In the genomic region with DNA sequence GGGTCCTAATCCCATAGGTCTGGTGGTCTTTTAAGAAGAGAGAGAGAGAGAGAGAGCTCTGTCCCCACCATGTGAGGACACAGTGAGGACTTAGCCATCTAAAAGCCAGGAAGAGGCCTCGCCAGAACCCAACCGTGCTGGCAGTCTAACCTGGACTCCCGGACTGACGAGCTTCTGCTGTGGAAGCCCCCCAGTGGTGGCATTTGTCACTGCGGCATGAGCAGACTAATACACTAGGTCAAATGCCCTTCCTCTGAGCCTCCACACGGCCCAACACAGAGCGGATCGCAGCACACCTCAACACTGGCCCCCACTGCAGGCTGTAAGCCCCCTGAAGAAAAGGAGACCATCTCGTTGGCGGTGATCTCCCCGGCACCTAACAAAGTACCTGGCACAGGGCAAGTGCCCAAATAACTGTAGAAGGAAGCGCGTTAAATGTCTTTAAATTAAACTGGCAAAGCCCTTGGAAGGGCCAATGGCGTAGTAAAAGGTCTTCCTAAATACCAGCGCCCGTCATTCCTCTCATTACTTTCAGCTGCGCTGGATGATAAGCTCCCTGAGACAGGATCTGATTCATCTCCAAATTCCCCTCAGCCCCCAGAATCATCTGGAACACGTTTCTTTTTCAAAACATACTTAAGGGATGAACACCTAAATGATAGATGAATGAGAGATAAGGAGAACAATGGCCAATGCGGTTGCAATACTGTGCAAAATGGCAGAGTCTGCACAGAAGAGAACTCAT, we compare ENCODE assay signal across 8 cellular contexts.
DNase-seq lines count a peak whose midpoint lies in the region; ATAC-seq and TF ChIP-seq lines count a peak whose summit lies in the region.

No MANE protein-coding gene starts in this region.

- no peak overlapping the region for H3K27ac ChIP-seq in neural cell (ENCODE audit: low read length)

- no peaks in the 10 kb centered on the region for H3K9me3 ChIP-seq in neural cell (ENCODE audit: low read length)

- ATAC-seq in esophagus mucosa: peak; percentile 62
- peak; percentile 88 for ATAC-seq in stimulated activated naive CD8-positive, alpha-beta T cell treated with anti-CD3 and anti-CD28 coated beads, Interleukin-15, Interleukin-2, amounts not matched to agents 100 U/mL and 50 U/mL, for 24 hours

- no peak for TF ChIP-seq RAD21 in neural cell (conservative IDR thresholded peaks at IDR 0.05)

- H3K4me3 ChIP-seq in neural cell (ENCODE audit: low read length): no peak overlapping the region

- H2AFZ ChIP-seq in neural cell (ENCODE audit: low read depth, low read length): no peak overlapping the region

- H3F3A ChIP-seq in neural cell (ENCODE audit: insufficient read depth, low read length, poor library complexity, severe bottlenecking): no peaks in the 10 kb centered on the region

- H3K27me3 ChIP-seq in neural cell (ENCODE audit: insufficient read depth, low read depth, low read length): no peaks in the 10 kb centered on the region

- H3K9ac ChIP-seq in neural cell (ENCODE audit: low read length): no peak overlapping the region

- no peak for TF ChIP-seq EP300 in neural cell (conservative IDR thresholded peaks at IDR 0.05; ENCODE audit: poor library complexity, severe bottlenecking)

- H3K79me2 ChIP-seq in neural cell (replicated peaks; ENCODE audit: insufficient read depth, low read length): no peaks in the 10 kb centered on the region

- no peaks in the 10 kb centered on the region for H3K36me3 ChIP-seq in neural cell (ENCODE audit: insufficient read depth, low read length)

- no peaks in the 10 kb centered on the region for H3K9me2 ChIP-seq in neural cell (ENCODE audit: insufficient read depth, low read length)

- no peak overlapping the region for H3K4me2 ChIP-seq in neural cell (ENCODE audit: low read length)

- no peaks in the 10 kb centered on the region for H4K20me1 ChIP-seq in neural cell (ENCODE audit: insufficient read depth)

- DNase-seq in COR-L47 (lab: John Stamatoyannopoulos, UW) (peak; percentile 44), GOT3 (lab: John Stamatoyannopoulos, UW) (peak; percentile 22), NCI-H82 treated with DMSO at 0.1 percent for 48 hours (lab: John Stamatoyannopoulos, UW; ENCODE audit: unreplicated experiment) (peak; percentile 2), NCI-H187 (lab: John Stamatoyannopoulos, UW) (no peak)
- peak; percentile 74 for DNase-seq in activated CD8-positive, alpha-beta memory T cell treated with anti-CD3 and anti-CD28 coated beads, Interleukin-2, amount 50 U/mL, for 4 hours
- peak; percentile 79 for DNase-seq in stimulated activated naive CD8-positive, alpha-beta T cell treated with anti-CD3 and anti-CD28 coated beads, Interleukin-15, Interleukin-2, amounts not matched to agents 100 U/mL and 50 U/mL, for 24 hours

- TF ChIP-seq CTCF in neural cell (IDR thresholded peaks at IDR 0.05; ENCODE audit: poor library complexity, severe bottlenecking): peak; percentile 45

TF ChIP-seq in neural cell, 6 proteins besides CTCF, POLR2A, EP300 and RAD21:
- TF ChIP-seq MXI1 (conservative IDR thresholded peaks at IDR 0.05; ENCODE audit: poor library complexity, severe bottlenecking): no peak
- TF ChIP-seq EZH2 (IDR thresholded peaks at IDR 0.05; ENCODE audit: borderline replicate concordance, insufficient read depth, low read length, poor library complexity, severe bottlenecking): no peak
- no peak for TF ChIP-seq POLR2AphosphoS5 (IDR thresholded peaks at IDR 0.05)
- no peak for TF ChIP-seq TAF1 (IDR thresholded peaks at IDR 0.05; ENCODE audit: low read depth)
- no peak for TF ChIP-seq SMC3 (conservative IDR thresholded peaks at IDR 0.05; ENCODE audit: poor library complexity)
- TF ChIP-seq, protein P1, sequence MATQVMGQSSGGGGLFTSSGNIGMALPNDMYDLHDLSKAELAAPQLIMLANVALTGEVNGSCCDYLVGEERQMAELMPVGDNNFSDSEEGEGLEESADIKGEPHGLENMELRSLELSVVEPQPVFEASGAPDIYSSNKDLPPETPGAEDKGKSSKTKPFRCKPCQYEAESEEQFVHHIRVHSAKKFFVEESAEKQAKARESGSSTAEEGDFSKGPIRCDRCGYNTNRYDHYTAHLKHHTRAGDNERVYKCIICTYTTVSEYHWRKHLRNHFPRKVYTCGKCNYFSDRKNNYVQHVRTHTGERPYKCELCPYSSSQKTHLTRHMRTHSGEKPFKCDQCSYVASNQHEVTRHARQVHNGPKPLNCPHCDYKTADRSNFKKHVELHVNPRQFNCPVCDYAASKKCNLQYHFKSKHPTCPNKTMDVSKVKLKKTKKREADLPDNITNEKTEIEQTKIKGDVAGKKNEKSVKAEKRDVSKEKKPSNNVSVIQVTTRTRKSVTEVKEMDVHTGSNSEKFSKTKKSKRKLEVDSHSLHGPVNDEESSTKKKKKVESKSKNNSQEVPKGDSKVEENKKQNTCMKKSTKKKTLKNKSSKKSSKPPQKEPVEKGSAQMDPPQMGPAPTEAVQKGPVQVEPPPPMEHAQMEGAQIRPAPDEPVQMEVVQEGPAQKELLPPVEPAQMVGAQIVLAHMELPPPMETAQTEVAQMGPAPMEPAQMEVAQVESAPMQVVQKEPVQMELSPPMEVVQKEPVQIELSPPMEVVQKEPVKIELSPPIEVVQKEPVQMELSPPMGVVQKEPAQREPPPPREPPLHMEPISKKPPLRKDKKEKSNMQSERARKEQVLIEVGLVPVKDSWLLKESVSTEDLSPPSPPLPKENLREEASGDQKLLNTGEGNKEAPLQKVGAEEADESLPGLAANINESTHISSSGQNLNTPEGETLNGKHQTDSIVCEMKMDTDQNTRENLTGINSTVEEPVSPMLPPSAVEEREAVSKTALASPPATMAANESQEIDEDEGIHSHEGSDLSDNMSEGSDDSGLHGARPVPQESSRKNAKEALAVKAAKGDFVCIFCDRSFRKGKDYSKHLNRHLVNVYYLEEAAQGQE (IDR thresholded peaks at IDR 0.05; ENCODE audit: borderline replicate concordance): no peak

Comparison
In these comparisons a context has a peak if more than half of its experiments do, and no peak if none do; other contexts are left out.
1. DNase-seq: peak in COR-L47 (single experiment), GOT3 (single experiment), NCI-H82 treated with DMSO at 0.1 percent for 48 hours (single experiment), activated CD8-positive, alpha-beta memory T cell treated with anti-CD3 and anti-CD28 coated beads, Interleukin-2, amount 50 U/mL, for 4 hours (single experiment) and stimulated activated naive CD8-positive, alpha-beta T cell treated with anti-CD3 and anti-CD28 coated beads, Interleukin-15, Interleukin-2, amounts not matched to agents 100 U/mL and 50 U/mL, for 24 hours (single experiment); none in NCI-H187 (0 of 2).